Comparison of ENCODE assay signal across 18 cellular contexts in genomic region chr13:21594715-21595545, GRCh38. TPM values are rescaled to one million over a fixed set of nuclear protein-coding genes. Genes with fewer than 3 reads are reported as not detected.
DNase-seq lines count a peak whose midpoint lies in the region; ATAC-seq and TF ChIP-seq lines count a peak whose summit lies in the region.
"Had no signal": no experiment of that assay in that cellular context is flagged by ENCODE, and none has a peak within 500 bp of the region (broad histone marks: within the 10 kb centered on the region; RNA-seq: fewer than 3 reads in every experiment).

No MANE protein-coding gene starts in this region.

- CTCF ChIA-PET in activated CD4-positive, alpha-beta T cell treated with anti-CD3 and anti-CD28 coated beads, Interleukin-2, amount 10 ng/mL, durations not matched to agents 7 days and 5 days (lab: Charles Lee), result no interaction called here

- peaks cover 0 to 7% of the 10 kb centered on the region in 2 donors for H3K4me1 ChIP-seq in right atrium auricular region
- H3K4me1 ChIP-seq: SJSA1 had no signal

- no peak overlapping the region for H3K27ac ChIP-seq in right atrium auricular region
- H3K27ac ChIP-seq: heart right ventricle, SJSA1, tibial artery had no signal

- ATAC-seq in left ventricle myocardium superior (peak; percentile 56), GM21786 (IDR thresholded peaks at IDR 0.05; ENCODE audit: unreplicated experiment) (peak; percentile 52), HG03342 (IDR thresholded peaks at IDR 0.05; ENCODE audit: unreplicated experiment) (peak; percentile 44), GM18861 (IDR thresholded peaks at IDR 0.05; ENCODE audit: unreplicated experiment) (no peak), HG03469 (IDR thresholded peaks at IDR 0.05; ENCODE audit: unreplicated experiment) (no peak)
- ATAC-seq in stimulated activated naive B cell treated with anti-CD40 and anti-IgM and Interleukin-4, amounts not matched to agents 10 μg/mL and 1 μg/mL and 100 μg/mL, for 72 hours (replicated peaks), result peak in 1 of 2 donors; percentile 20

- H3K27me3 ChIP-seq in right atrium auricular region, result no peaks in the 10 kb centered on the region
- H3K27me3 ChIP-seq: heart right ventricle, SJSA1, tibial artery had no signal

- no peak overlapping the region for H3K4me3 ChIP-seq in right atrium auricular region
- H3K4me3 ChIP-seq: heart right ventricle, SJSA1, tibial artery had no signal

- H3K4me1 Mint-ChIP-seq in stimulated activated naive B cell treated with anti-CD40 and anti-IgM and Interleukin-4, amounts not matched to agents 10 μg/mL and 1 μg/mL and 100 μg/mL, for 72 hours, result peaks cover 54 to 69% of the 10 kb centered on the region in 2 donors
- H3K4me1 Mint-ChIP-seq in activated CD4-positive, alpha-beta T cell treated with anti-CD3 and anti-CD28 coated beads, Interleukin-2, amount 10 ng/mL, durations not matched to agents 7 days and 5 days, result peaks cover 31% of the 10 kb centered on the region

- H3K9me3 ChIP-seq in right atrium auricular region, result peaks cover 0 to 6% of the 10 kb centered on the region in 2 donors
- H3K9me3 ChIP-seq: SJSA1, tibial artery had no signal

- peak overlapping the region; percentile 37 for H3K27ac Mint-ChIP-seq in stimulated activated naive B cell treated with anti-CD40 and anti-IgM and Interleukin-4, amounts not matched to agents 10 μg/mL and 1 μg/mL and 100 μg/mL, for 72 hours
- no peak overlapping the region for H3K27ac Mint-ChIP-seq in activated CD4-positive, alpha-beta T cell treated with anti-CD3 and anti-CD28 coated beads, Interleukin-2, amount 10 ng/mL, durations not matched to agents 7 days and 5 days
- H3K27ac Mint-ChIP-seq: H9 had no signal

- H3K27me3 Mint-ChIP-seq in stimulated activated naive B cell treated with anti-CD40 and anti-IgM and Interleukin-4, amounts not matched to agents 10 μg/mL and 1 μg/mL and 100 μg/mL, for 72 hours, result no peaks in the 10 kb centered on the region
- no peaks in the 10 kb centered on the region for H3K27me3 Mint-ChIP-seq in activated CD4-positive, alpha-beta T cell treated with anti-CD3 and anti-CD28 coated beads, Interleukin-2, amount 10 ng/mL, durations not matched to agents 7 days and 5 days

- POLR2A ChIA-PET in activated CD4-positive, alpha-beta T cell treated with anti-CD3 and anti-CD28 coated beads, Interleukin-2, amount 10 ng/mL, durations not matched to agents 7 days and 5 days (lab: Charles Lee), result no interaction called here

- no peak for DNase-seq in left ventricle myocardium superior
- DNase-seq in right atrium auricular region (ENCODE audit: low spot score), result no peak
- no peak for DNase-seq in stimulated activated naive B cell treated with anti-CD40 and anti-IgM and Interleukin-4, amounts not matched to agents 10 μg/mL and 1 μg/mL and 100 μg/mL, for 72 hours
- no peak for DNase-seq in activated CD4-positive, alpha-beta T cell treated with anti-CD3 and anti-CD28 coated beads, Interleukin-2, amount 10 ng/mL, durations not matched to agents 7 days and 5 days
- DNase-seq: activated CD4-positive, alpha-beta T cell treated with anti-CD3 and anti-CD28 coated beads, Interleukin-2, amount 50 U/mL, for 48 hours; amygdala; GF-D8; H9; heart right ventricle; KG1; mammary epithelial cell; NCI-H226; tibial artery had no signal

- H3K36me3 ChIP-seq in right atrium auricular region, result no peaks in the 10 kb centered on the region
- H3K36me3 ChIP-seq: heart right ventricle, SJSA1, tibial artery had no signal

- intact Hi-C loops in left ventricle myocardium superior (cut with micrococcal nuclease), result no loop called here

- H3K9me3 Mint-ChIP-seq in stimulated activated naive B cell treated with anti-CD40 and anti-IgM and Interleukin-4, amounts not matched to agents 10 μg/mL and 1 μg/mL and 100 μg/mL, for 72 hours, result peaks cover 5 to 16% of the 10 kb centered on the region in 2 donors
- peaks cover 13% of the 10 kb centered on the region for H3K9me3 Mint-ChIP-seq in activated CD4-positive, alpha-beta T cell treated with anti-CD3 and anti-CD28 coated beads, Interleukin-2, amount 10 ng/mL, durations not matched to agents 7 days and 5 days

- H3K4me3 Mint-ChIP-seq in stimulated activated naive B cell treated with anti-CD40 and anti-IgM and Interleukin-4, amounts not matched to agents 10 μg/mL and 1 μg/mL and 100 μg/mL, for 72 hours, result no peak overlapping the region
- no peak overlapping the region for H3K4me3 Mint-ChIP-seq in activated CD4-positive, alpha-beta T cell treated with anti-CD3 and anti-CD28 coated beads, Interleukin-2, amount 10 ng/mL, durations not matched to agents 7 days and 5 days
- H3K4me3 Mint-ChIP-seq: H9 had no signal

- peaks cover 18 to 34% of the 10 kb centered on the region in 2 donors for H3K36me3 Mint-ChIP-seq in stimulated activated naive B cell treated with anti-CD40 and anti-IgM and Interleukin-4, amounts not matched to agents 10 μg/mL and 1 μg/mL and 100 μg/mL, for 72 hours
- peaks cover 31% of the 10 kb centered on the region for H3K36me3 Mint-ChIP-seq in activated CD4-positive, alpha-beta T cell treated with anti-CD3 and anti-CD28 coated beads, Interleukin-2, amount 10 ng/mL, durations not matched to agents 7 days and 5 days (ENCODE audit: low read depth)

- no peak for TF ChIP-seq CTCF in right atrium auricular region (IDR thresholded peaks at IDR 0.05)

RNA-seq across cellular contexts. Expression of gene MICU2, which starts 9.0 kb away (rescaled TPM):
- total RNA-seq in left ventricle myocardium superior, result 63.0 TPM
- total RNA-seq in right atrium auricular region, result 10 to 100 TPM; 53.7 to 73.6 TPM
- 10 to 100 TPM; 32.0 to 33.9 TPM for total RNA-seq in activated CD4-positive, alpha-beta T cell treated with anti-CD3 and anti-CD28 coated beads, Interleukin-2, amount 10 ng/mL, durations not matched to agents 7 days and 5 days

Comparison
In these comparisons a context has a peak if more than half of its experiments do, and no peak if none do; other contexts are left out.
1. ATAC-seq: peak in left ventricle myocardium superior (single experiment), GM21786 (single experiment) and HG03342 (single experiment); none in GM18861 (single experiment) and HG03469 (single experiment).